Comparison of ENCODE assay signal across 26 cellular contexts in genomic region chr17:17289091-17289490, GRCh38. TPM values are rescaled to one million over a fixed set of nuclear protein-coding genes. Genes with fewer than 3 reads are reported as not detected.
DNase-seq lines count a peak whose midpoint lies in the region; ATAC-seq, FAIRE-seq and TF ChIP-seq lines count a peak whose summit lies in the region.
"Had no signal": no experiment of that assay in that cellular context is flagged by ENCODE, and none has a peak within 500 bp of the region (broad histone marks: within the 10 kb centered on the region; RNA-seq: fewer than 3 reads in every experiment).

No MANE protein-coding gene starts in this region.

- H3K4me2 ChIP-seq in IMR-90 (ENCODE audit: low read depth, low read length) (no peak overlapping the region), K562 (ENCODE audit: insufficient read depth, low read length) (no peak overlapping the region), parathyroid adenoma (ENCODE audit: low read length) (no peak overlapping the region)
- H3K4me2 ChIP-seq: BLaER1 had no signal

- TF ChIP-seq POLR2A in IMR-90 (IDR thresholded peaks at IDR 0.05; ENCODE audit: low read depth, low read length) (no peak), K562 (conservative IDR thresholded peaks at IDR 0.05) (no peak)

- intact Hi-C loops in IMR-90 (cut with micrococcal nuclease) (no loop called here), K562 (cut with micrococcal nuclease) (no loop called here)

- no peaks in the 10 kb centered on the region for H3K36me3 ChIP-seq in IMR-90 (ENCODE audit: control insufficient read depth, insufficient read depth, low read length)
- H3K36me3 ChIP-seq in K562 (ENCODE audit: control insufficient read depth, insufficient read depth, low read length): no peaks in the 10 kb centered on the region
- H3K36me3 ChIP-seq in parathyroid adenoma (ENCODE audit: control insufficient read depth, insufficient read depth, low read length): no peaks in the 10 kb centered on the region
- H3K36me3 ChIP-seq: BE2C, BLaER1 had no signal

- no TSS peak for BruUV-seq in IMR-90 (replicated peaks; lab: Mats Ljungman, UMichigan)
- BruUV-seq in K562 (replicated peaks; lab: Mats Ljungman, UMichigan): no TSS peak

- no peak for FAIRE-seq in K562 (lab: Jason Lieb, UNC)
- FAIRE-seq: A204.1, GM12878, GM12892, GM18507, GM19239 had no signal

- H3K27me3 ChIP-seq in IMR-90 (ENCODE audit: control insufficient read depth, insufficient read depth, low read length) (peaks cover 8% of the 10 kb centered on the region), K562 (ENCODE audit: control insufficient read depth in 2 of 2, insufficient read depth in 2 of 2, low read length in 2 of 2) (no peaks in the 10 kb centered on the region), parathyroid adenoma (ENCODE audit: control insufficient read depth, insufficient read depth, low read length) (no peaks in the 10 kb centered on the region)
- H3K27me3 ChIP-seq: BE2C, BLaER1 had no signal

- POLR2A ChIA-PET in IMR-90 (lab: Charles Lee; ENCODE audit: unreplicated experiment) (no interaction called here), K562 (lab: Yijun Ruan, JAX) (no interaction called here)

- CTCF ChIA-PET in IMR-90 (lab: Yijun Ruan, JAX) (interaction anchor here (0.6 kb wide), 1 partner anchor 604 kb away, joined by 4 read pairs; no protein-coding TSS in a partner anchor), K562 (lab: Yijun Ruan, JAX; ENCODE audit: low intra/inter-chr PET ratio) (no interaction called here)

- H3K4ac ChIP-seq in IMR-90 (ENCODE audit: low read depth, low read length): no peak overlapping the region

- no peak overlapping the region for H2AFZ ChIP-seq in IMR-90 (replicated peaks; ENCODE audit: low read length, poor library complexity)
- no peak overlapping the region for H2AFZ ChIP-seq in K562 (ENCODE audit: low read depth, low read length)
- H2AFZ ChIP-seq in parathyroid adenoma: peak overlapping the region; percentile 52

- H3K9me3 ChIP-seq in IMR-90 (ENCODE audit: control insufficient read depth, insufficient read depth, low read length): no peaks in the 10 kb centered on the region
- no peaks in the 10 kb centered on the region for H3K9me3 ChIP-seq in K562 (replicated peaks; ENCODE audit: control insufficient read depth, insufficient read depth, low read depth, low read length)
- no peaks in the 10 kb centered on the region for H3K9me3 ChIP-seq in parathyroid adenoma (ENCODE audit: control insufficient read depth, low read length)
- H3K9me3 ChIP-seq: BE2C, BLaER1 had no signal

- no peak overlapping the region for H2BK5ac ChIP-seq in IMR-90 (ENCODE audit: low read depth, low read length, poor library complexity, severe bottlenecking)

- H2BK120ac ChIP-seq in IMR-90 (ENCODE audit: low read depth, low read length): no peak overlapping the region

- H4K91ac ChIP-seq in IMR-90 (ENCODE audit: insufficient read depth, low read depth, low read length): no peak overlapping the region

- no peak overlapping the region for H3K56ac ChIP-seq in IMR-90 (ENCODE audit: extremely low read depth, insufficient read depth, low read length)

- H3K79me2 ChIP-seq in K562 (ENCODE audit: control insufficient read depth, insufficient read depth, low read length) (no peaks in the 10 kb centered on the region), parathyroid adenoma (no peaks in the 10 kb centered on the region)

- TF ChIP-seq RAD21 in IMR-90 (IDR thresholded peaks at IDR 0.05; ENCODE audit: low read length) (no peak), K562 (CRISPR knock-in tag; conservative IDR thresholded peaks at IDR 0.05 in 1 of 2, IDR thresholded peaks at IDR 0.05 in 1 of 2) (no peak)

- no peak overlapping the region for H3K18ac ChIP-seq in IMR-90 (ENCODE audit: low read depth, low read length)

- TF ChIP-seq EP300 in K562 (IDR thresholded peaks at IDR 0.05; ENCODE audit: low read length): no peak

- no peak overlapping the region for H4K5ac ChIP-seq in IMR-90 (ENCODE audit: low read depth, low read length)

- ATAC-seq in IMR-90 (ENCODE audit: low read depth) (no peak), K562 (no peak), GM19035 (IDR thresholded peaks at IDR 0.05; ENCODE audit: unreplicated experiment) (no peak)
- ATAC-seq: GM12878 had no signal

- no peak overlapping the region for H2BK20ac ChIP-seq in IMR-90 (ENCODE audit: low read depth, low read length)

- no peak overlapping the region for H2AK5ac ChIP-seq in IMR-90 (ENCODE audit: low read depth, low read length)

- no peaks in the 10 kb centered on the region for H3K9me1 ChIP-seq in IMR-90 (ENCODE audit: insufficient read depth, low read length)
- H3K9me1 ChIP-seq in K562 (ENCODE audit: control insufficient read depth, insufficient read depth, low read length): no peaks in the 10 kb centered on the region

- no peak overlapping the region for H3K23ac ChIP-seq in IMR-90 (ENCODE audit: low read depth, low read length)

- no peaks in the 10 kb centered on the region for H3K79me1 ChIP-seq in IMR-90 (ENCODE audit: low read depth in 1 of 2, low read length in 2 of 2)

- TF ChIP-seq CTCF in IMR-90 (conservative IDR thresholded peaks at IDR 0.05; ENCODE audit: low read depth, low read length) (no peak), K562 (IDR thresholded peaks at IDR 0.05 in 2 of 3, conservative IDR thresholded peaks at IDR 0.05 in 1 of 3; ENCODE audit: insufficient read depth in 2 of 3, low read depth in 1 of 3, low read length in 3 of 3) (no peak), parathyroid adenoma (IDR thresholded peaks at IDR 0.05) (no peak)

- in situ Hi-C loops in IMR-90 (cut with MboI; ENCODE audit: low sequenced_read_pairs) (no loop called here), K562 (cut with MboI) (no loop called here)

- H4K20me1 ChIP-seq in IMR-90 (ENCODE audit: insufficient read depth, low read length) (no peaks in the 10 kb centered on the region), K562 (replicated peaks; ENCODE audit: control insufficient read depth, insufficient read depth, low read length) (no peaks in the 10 kb centered on the region)
- H4K20me1 ChIP-seq: BLaER1 had no signal

- H2AK9ac ChIP-seq in IMR-90 (replicated peaks; ENCODE audit: low read depth, low read length, poor library complexity): no peak overlapping the region

- no peak overlapping the region for H4K8ac ChIP-seq in IMR-90 (ENCODE audit: low read depth in 2 of 2, low read length in 2 of 2)

- dilution Hi-C loops in IMR-90 (cut with HindIII; ENCODE audit: low sequenced_read_pairs, unreplicated experiment): no loop called here

- H3K14ac ChIP-seq in IMR-90 (replicated peaks; ENCODE audit: low read depth, low read length): no peak overlapping the region

- WGBS in IMR-90 (ENCODE audit: extremely low coverage in 2 of 2, insufficient read length in 1 of 2), 2 experiments: no CpG with 5 or more reads among the region's 4 CpGs
- 52% methylated on average over 4 of the region's 4 CpGs for WGBS in K562 (ENCODE audit: insufficient coverage, low coverage, missing lambda C conversion rate)

- H3K4me3 ChIP-seq in IMR-90 (ENCODE audit: insufficient read depth, low read depth, low read length) (no peak overlapping the region), K562 (no peak overlapping the region), parathyroid adenoma (ENCODE audit: low read depth, low read length) (no peak overlapping the region)
- H3K4me3 ChIP-seq: BLaER1, GM12878 had no signal

- no peak overlapping the region for H3K9ac ChIP-seq in IMR-90 (ENCODE audit: low read depth, low read length)
- H3K9ac ChIP-seq in K562 (ENCODE audit: insufficient read depth in 1 of 2, low read depth in 2 of 2, low read length in 2 of 2): no peak overlapping the region
- no peak overlapping the region for H3K9ac ChIP-seq in parathyroid adenoma
- H3K9ac ChIP-seq: BLaER1 had no signal

- no peak for DNase-seq in IMR-90
- DNase-seq in K562 (ENCODE audit: extremely low read depth in 1 of 4, low spot score in 3 of 4): no peak
- DNase-seq in activated naive CD4-positive, alpha-beta T cell treated with anti-CD3 and anti-CD28 coated beads, Interleukin-2, amount 50 U/mL, for 16 hours: no peak
- DNase-seq: 8988T; ACHN; BE2C; C1 segment of cervical spinal cord; CD4-positive, alpha-beta memory T cell; CD4-positive, CD25-positive, alpha-beta regulatory T cell; CD8-positive, alpha-beta memory T cell; COR-L47; DMS 273 treated with DMSO at 0.1 percent for 48 hours; DMS153; DMS53; DMS79; DND-41; EL; GDM1 had no signal

- H3K4me1 ChIP-seq in IMR-90 (ENCODE audit: control insufficient read depth, insufficient read depth, low read length) (no peaks in the 10 kb centered on the region), K562 (replicated peaks in 1 of 2; ENCODE audit: control insufficient read depth in 2 of 2, insufficient read depth in 2 of 2, low read length in 2 of 2) (no peaks in the 10 kb centered on the region; a peak in 1 of 5 replicates), parathyroid adenoma (peaks cover 5% of the 10 kb centered on the region)
- H3K4me1 ChIP-seq: BE2C, BLaER1 had no signal

- no peak overlapping the region for H2BK15ac ChIP-seq in IMR-90 (ENCODE audit: low read depth, low read length)

- H3K27ac ChIP-seq in IMR-90 (ENCODE audit: insufficient read depth, low read length): no peak overlapping the region
- no peak overlapping the region for H3K27ac ChIP-seq in K562 (ENCODE audit: extremely low read depth, low read depth, low read length)
- H3K27ac ChIP-seq in parathyroid adenoma: no peak overlapping the region
- H3K27ac ChIP-seq: BLaER1 had no signal

RNA-seq across cellular contexts. Expression of gene COPS3, which starts 8.0 kb away (rescaled TPM):
- total RNA-seq in IMR-90 (2012; rRNA removed) (130 and 144 TPM in 2 replicates), K562 (2014; rRNA removed) (92.4 and 95.2 TPM in 2 replicates), K562 (2014; rRNA removed; fragmentation: Illumina TruSeq; extraction: Trizol) (167 and 182 TPM in 2 replicates), K562 (2015; rRNA removed; fragmentation: Illumina TruSeq; extraction: Trizol) (154 and 161 TPM in 2 replicates), K562 (2021) (119 and 128 TPM in 2 replicates)
- polyA plus RNA-seq in IMR-90 (2012; rRNA removed) (59.8 and 71.4 TPM in 2 replicates), K562 (2011; rRNA removed) (160 and 179 TPM in 2 replicates), K562 (2014; fragmentation: Illumina TruSeq; extraction: Trizol) (162 and 170 TPM in 2 replicates), K562 (2014; fragmentation: Nextera tagmentation; extraction: Ambion mirVana) (100 to 1,000 TPM; 284 to 295 TPM), K562 (2014; rRNA removed) (118 and 126 TPM in 2 replicates)
- polyA plus RNA-seq in IMR-90 (2012; cell fraction: cytosol; rRNA removed): 26.7 and 30.2 TPM in 2 replicates
- polyA plus RNA-seq in IMR-90 (2012; cell fraction: nucleus; rRNA removed; ENCODE audit: low replicate concordance): 19.0 and 48.2 TPM in 2 replicates
- 119 and 128 TPM in 2 replicates for total RNA-seq in K562 (2011; cell fraction: chromatin; rRNA removed; ENCODE audit: low replicate concordance)
- 60.9 and 62.9 TPM in 2 replicates for total RNA-seq in K562 (2011; cell fraction: nucleolus; rRNA removed)
- 64.4 and 74.3 TPM in 2 replicates for total RNA-seq in K562 (2011; cell fraction: nucleoplasm; rRNA removed)
- 93.6 and 114 TPM in 2 replicates for polyA plus RNA-seq in K562 (2011; cell fraction: cytosol; rRNA removed)
- 63.3 and 81.3 TPM in 2 replicates for polyA plus RNA-seq in K562 (2011; cell fraction: nucleus; rRNA removed)
- polyA plus RNA-seq in K562 (2012): 103 and 124 TPM in 2 replicates
- 150 and 151 TPM in 2 replicates for polyA minus RNA-seq in K562 (2011; rRNA and poly(A)+ RNA removed)
- 68.0 and 87.3 TPM in 2 replicates for polyA minus RNA-seq in K562 (2011; cell fraction: cytosol; rRNA and poly(A)+ RNA removed)
- polyA minus RNA-seq in K562 (2011; cell fraction: nucleus; rRNA and poly(A)+ RNA removed): 29.8 and 42.8 TPM in 2 replicates

RNA-seq across cellular contexts. Expression of gene NT5M, which starts 14.1 kb away (rescaled TPM):
- total RNA-seq in IMR-90 (2012; rRNA removed): 0.18 and 0.28 TPM in 2 replicates
- 0.32 and 0.55 TPM in 2 replicates for polyA plus RNA-seq in IMR-90 (2012; rRNA removed)
- 0.11 and 0.51 TPM in 2 replicates for polyA plus RNA-seq in IMR-90 (2012; cell fraction: cytosol; rRNA removed)
- 0.45 and 1.1 TPM in 2 replicates for polyA plus RNA-seq in IMR-90 (2012; cell fraction: nucleus; rRNA removed; ENCODE audit: low replicate concordance)
- 1.2 and 7.6 TPM in 2 replicates for total RNA-seq in K562 (2011; cell fraction: chromatin; rRNA removed; ENCODE audit: low replicate concordance)
- 10.3 and 10.8 TPM in 2 replicates for total RNA-seq in K562 (2011; cell fraction: nucleolus; rRNA removed)
- 4.5 and 5.5 TPM in 2 replicates for total RNA-seq in K562 (2011; cell fraction: nucleoplasm; rRNA removed)
- total RNA-seq in K562 (2014; rRNA removed): 9.1 and 10.2 TPM in 2 replicates
- 1.5 and 1.8 TPM in 2 replicates for total RNA-seq in K562 (2014; rRNA removed; fragmentation: Illumina TruSeq; extraction: Trizol)
- total RNA-seq in K562 (2015; rRNA removed; fragmentation: Illumina TruSeq; extraction: Trizol): 3.4 and 4.0 TPM in 2 replicates
- 8.8 and 10.1 TPM in 2 replicates for total RNA-seq in K562 (2021)
- polyA plus RNA-seq in K562 (2011; rRNA removed): 4.9 and 9.1 TPM in 2 replicates
- 10.1 and 17.9 TPM in 2 replicates for polyA plus RNA-seq in K562 (2011; cell fraction: cytosol; rRNA removed)
- polyA plus RNA-seq in K562 (2011; cell fraction: nucleus; rRNA removed): 15.2 and 18.1 TPM in 2 replicates
- 4.6 and 20.2 TPM in 2 replicates for polyA plus RNA-seq in K562 (2012)
- polyA plus RNA-seq in K562 (2014; fragmentation: Illumina TruSeq; extraction: Trizol): 2.5 and 4.1 TPM in 2 replicates
- under 1 TPM; 0.24 to 0.43 TPM for polyA plus RNA-seq in K562 (2014; fragmentation: Nextera tagmentation; extraction: Ambion mirVana)
- 8.2 and 9.6 TPM in 2 replicates for polyA plus RNA-seq in K562 (2014; rRNA removed)
- 1.7 and 1.8 TPM in 2 replicates for polyA minus RNA-seq in K562 (2011; rRNA and poly(A)+ RNA removed)
- 3.1 and 5.4 TPM in 2 replicates for polyA minus RNA-seq in K562 (2011; cell fraction: cytosol; rRNA and poly(A)+ RNA removed)
- 7.1 and 7.8 TPM in 2 replicates for polyA minus RNA-seq in K562 (2011; cell fraction: nucleus; rRNA and poly(A)+ RNA removed)

RNA-seq across cellular contexts. Expression of gene FLCN, which starts 52.1 kb away (rescaled TPM):
- total RNA-seq in IMR-90 (2012; rRNA removed) (16.8 and 18.3 TPM in 2 replicates), K562 (2014; rRNA removed) (17.9 and 23.2 TPM in 2 replicates), K562 (2014; rRNA removed; fragmentation: Illumina TruSeq; extraction: Trizol) (10.0 and 10.7 TPM in 2 replicates), K562 (2015; rRNA removed; fragmentation: Illumina TruSeq; extraction: Trizol) (20.7 and 22.5 TPM in 2 replicates), K562 (2021) (31.1 and 33.5 TPM in 2 replicates)
- polyA plus RNA-seq in IMR-90 (2012; rRNA removed) (19.6 and 24.8 TPM in 2 replicates), K562 (2011; rRNA removed) (10.9 and 12.2 TPM in 2 replicates), K562 (2014; fragmentation: Illumina TruSeq; extraction: Trizol) (10.7 and 14.5 TPM in 2 replicates), K562 (2014; fragmentation: Nextera tagmentation; extraction: Ambion mirVana) (1 to 10 TPM; 1.6 to 1.8 TPM), K562 (2014; rRNA removed) (15.9 and 17.4 TPM in 2 replicates)
- 8.4 and 11.3 TPM in 2 replicates for polyA plus RNA-seq in IMR-90 (2012; cell fraction: cytosol; rRNA removed)
- polyA plus RNA-seq in IMR-90 (2012; cell fraction: nucleus; rRNA removed; ENCODE audit: low replicate concordance): 139 and 159 TPM in 2 replicates
- total RNA-seq in K562 (2011; cell fraction: chromatin; rRNA removed; ENCODE audit: low replicate concordance): 103 and 239 TPM in 2 replicates
- 94.7 and 106 TPM in 2 replicates for total RNA-seq in K562 (2011; cell fraction: nucleolus; rRNA removed)
- total RNA-seq in K562 (2011; cell fraction: nucleoplasm; rRNA removed): 92.5 and 107 TPM in 2 replicates
- 9.9 and 10.6 TPM in 2 replicates for polyA plus RNA-seq in K562 (2011; cell fraction: cytosol; rRNA removed)
- 22.7 and 40.7 TPM in 2 replicates for polyA plus RNA-seq in K562 (2011; cell fraction: nucleus; rRNA removed)
- polyA plus RNA-seq in K562 (2012): 22.0 and 26.6 TPM in 2 replicates
- 11.5 and 19.0 TPM in 2 replicates for polyA minus RNA-seq in K562 (2011; rRNA and poly(A)+ RNA removed)
- polyA minus RNA-seq in K562 (2011; cell fraction: cytosol; rRNA and poly(A)+ RNA removed): 9.4 and 10.0 TPM in 2 replicates
- 17.8 and 19.1 TPM in 2 replicates for polyA minus RNA-seq in K562 (2011; cell fraction: nucleus; rRNA and poly(A)+ RNA removed)
